Comparison of ENCODE assay signal across 1 cellular context in the genomic region with DNA sequence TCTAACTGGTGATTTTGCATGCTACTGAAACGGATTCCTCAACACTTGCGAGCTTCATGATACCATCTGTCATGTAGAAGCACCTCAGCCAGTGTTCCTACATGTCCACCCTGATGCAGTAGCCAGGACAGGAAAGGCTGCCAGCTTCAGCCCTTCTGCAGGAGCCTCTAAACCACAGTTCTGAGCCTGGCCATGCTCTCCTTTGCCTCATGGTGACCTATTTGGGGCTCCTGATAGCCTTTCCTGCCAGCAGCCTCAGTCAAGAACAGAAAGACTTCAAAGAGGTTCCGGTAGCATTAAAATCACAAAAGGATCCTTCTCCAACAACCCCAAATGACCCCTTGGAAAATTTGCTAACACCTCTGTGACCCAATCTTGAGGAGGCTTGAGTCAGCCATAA.
TF ChIP-seq lines count a peak whose summit lies in the region.

No MANE protein-coding gene starts in this region.

TF ChIP-seq in A549, 52 proteins besides CTCF, POLR2A, EP300 and RAD21:
- no peak for TF ChIP-seq CHD4 (IDR thresholded peaks at IDR 0.05; ENCODE audit: borderline replicate concordance)
- TF ChIP-seq, protein P1, sequence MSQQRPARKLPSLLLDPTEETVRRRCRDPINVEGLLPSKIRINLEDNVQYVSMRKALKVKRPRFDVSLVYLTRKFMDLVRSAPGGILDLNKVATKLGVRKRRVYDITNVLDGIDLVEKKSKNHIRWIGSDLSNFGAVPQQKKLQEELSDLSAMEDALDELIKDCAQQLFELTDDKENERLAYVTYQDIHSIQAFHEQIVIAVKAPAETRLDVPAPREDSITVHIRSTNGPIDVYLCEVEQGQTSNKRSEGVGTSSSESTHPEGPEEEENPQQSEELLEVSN (IDR thresholded peaks at IDR 0.05; ENCODE audit: borderline replicate concordance, low read depth) = no peak
- no peak for TF ChIP-seq RNF2 (IDR thresholded peaks at IDR 0.05; ENCODE audit: borderline replicate concordance, low read depth)
- TF ChIP-seq PHF8 (IDR thresholded peaks at IDR 0.05; ENCODE audit: borderline replicate concordance, low read depth) = no peak
- TF ChIP-seq REST (IDR thresholded peaks at IDR 0.05) = no peak
